19 cellular contexts compared by ENCODE assay signal in genomic region chr3:65262554-65262953, GRCh38.
"Had no signal": no experiment of that assay in that cellular context is flagged by ENCODE, and none has a peak within 500 bp of the region (broad histone marks: within the 10 kb centered on the region; RNA-seq: fewer than 3 reads in every experiment).

No MANE protein-coding gene starts in this region.

- H3K9me3 ChIP-seq: gastrocnemius medialis, prostate gland, right lobe of liver, testis, transverse colon had no signal

- H3K9ac ChIP-seq: parathyroid adenoma had no signal

- H3K36me3 ChIP-seq: gastrocnemius medialis, prostate gland, right lobe of liver, spleen, transverse colon had no signal

- H3K27ac ChIP-seq: coronary artery, gastrocnemius medialis, parathyroid adenoma, prostate gland, right lobe of liver, spleen, testis, transverse colon had no signal

- H3K4me3 ChIP-seq: coronary artery, gastrocnemius medialis, prostate gland, right lobe of liver, spleen, testis, transverse colon had no signal

- H3K79me2 ChIP-seq: parathyroid adenoma had no signal

- H3K27me3 ChIP-seq: gastrocnemius medialis, right lobe of liver, spleen, testis, transverse colon had no signal

- DNase-seq: caudate nucleus; effector CD4-positive, alpha-beta T cell; endodermal cell; gastrocnemius medialis; kidney; left colon; occipital lobe; right lobe of liver; spleen; stimulated activated CD4-positive, alpha-beta T cell treated with anti-CD3 and anti-CD28 coated beads, Interleukin-15, amount 100 ng/mL, for 24 hours; stimulated activated CD4-positive, alpha-beta T cell treated with anti-CD3 and anti-CD28 coated beads, Interleukin-1b, Interleukin-23, amount 100 ng/mL, for 48 hours; stimulated activated CD4-positive, alpha-beta T cell treated with anti-CD3 and anti-CD28 coated beads, Interleukin-4, amount 100 ng/mL, for 24 hours; testis; transverse colon had no signal

- H3K4me1 ChIP-seq: gastrocnemius medialis, parathyroid adenoma, prostate gland, right lobe of liver, spleen, testis, transverse colon had no signal

- ATAC-seq: gastrocnemius medialis; left colon; natural killer cell treated with Interleukin-12 subunit alpha and Interleukin-12 subunit beta and Interleukin-15 and Interleukin-18, amount 100 ng/mL, for 72 hours; right lobe of liver; stimulated activated memory B cell treated with anti-CD40 and anti-IgM and Interleukin-4, amounts not matched to agents 10 μg/mL and 1 μg/mL and 100 μg/mL, for 72 hours had no signal

- H2AFZ ChIP-seq: parathyroid adenoma had no signal

- FAIRE-seq: kidney had no signal
